Comparison of ENCODE assay signal across 12 cellular contexts in genomic region chr6:105748737-105749161, GRCh38.
A peak's percentile ranks its signal among the peaks of the same experiment; 100 is the strongest.
DNase-seq lines count a peak whose midpoint lies in the region; ATAC-seq lines count a peak whose summit lies in the region.
"Had no signal": no experiment of that assay in that cellular context is flagged by ENCODE, and none has a peak within 500 bp of the region (broad histone marks: within the 10 kb centered on the region; RNA-seq: fewer than 3 reads in every experiment).

No MANE protein-coding gene starts in this region.

- ATAC-seq in esophagus mucosa (peak; percentile 76), HG03108 (IDR thresholded peaks at IDR 0.05; ENCODE audit: unreplicated experiment) (no peak), GM18517 (IDR thresholded peaks at IDR 0.05; ENCODE audit: unreplicated experiment) (no peak)

- DNase-seq in SIG-M5 treated with dmso at 0.1 percent for 504 hours (lab: John Stamatoyannopoulos, UW; ENCODE audit: unreplicated experiment) (peak; percentile 14), SIG-M5 (lab: John Stamatoyannopoulos, UW) (no peak), NOMO-1 (lab: John Stamatoyannopoulos, UW; ENCODE audit: unreplicated experiment in 2 of 2) (peak; percentile 36 to 78), renal cortical epithelial cell (ENCODE audit: low read depth) (peak; percentile 97), GDM1 (lab: John Stamatoyannopoulos, UW) (no peak)
- DNase-seq: activated gamma-delta T cell treated with Interleukin-2 at 50 U/mL for 16 hours; NCI-H1105; stimulated activated CD4-positive, alpha-beta T cell treated with anti-CD3 and anti-CD28 coated beads, Interleukin-4, amount 100 ng/mL, for 1 hour; WERI-Rb-1 had no signal

Comparison
In these comparisons a context has a peak if more than half of its experiments do, and no peak if none do; other contexts are left out.
1. DNase-seq: peak in SIG-M5 treated with dmso at 0.1 percent for 504 hours (single experiment), NOMO-1 (2 of 2) and renal cortical epithelial cell (single experiment); none in SIG-M5 (single experiment) and GDM1 (single experiment).